ENCODE assay signal across 20 cellular contexts in the genomic region with DNA sequence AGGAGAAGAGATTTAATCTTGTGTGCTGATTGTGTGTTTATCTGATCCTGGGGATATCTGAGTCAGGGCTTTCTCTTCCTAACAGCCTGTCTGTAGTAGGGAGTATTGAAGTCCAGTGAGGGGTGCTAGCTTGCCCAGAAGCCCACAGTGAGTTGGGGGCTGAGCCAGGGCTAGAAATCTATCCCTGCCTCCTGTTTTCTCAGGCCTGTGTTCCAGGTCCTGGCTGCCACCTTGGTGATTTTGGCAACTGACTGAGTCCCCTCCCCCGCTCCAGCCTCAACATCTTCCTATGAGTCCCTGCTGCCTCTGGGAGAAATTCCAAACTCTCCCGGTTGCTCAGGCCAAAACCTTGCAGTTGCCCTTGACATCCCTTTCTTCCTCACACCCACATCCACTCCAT. TPM values are rescaled to one million over a fixed set of nuclear protein-coding genes. Genes with fewer than 3 reads are reported as not detected.
"Had no signal": no experiment of that assay in that cellular context is flagged by ENCODE, and none has a peak within 500 bp of the region (broad histone marks: within the 10 kb centered on the region; RNA-seq: fewer than 3 reads in every experiment).

No MANE protein-coding gene starts in this region.

- H3K4me3 ChIP-seq: cardiac muscle cell, coronary artery, suprapubic skin had no signal

- H3K9me3 Mint-ChIP-seq: activated naive CD8-positive, alpha-beta T cell treated with anti-CD3 and anti-CD28 coated beads, Interleukin-2, amount 10 ng/mL, durations not matched to agents 7 days and 5 days; activated T-cell treated with anti-CD3 and anti-CD28 coated beads, Interleukin-2, amount 50 U/mL, for 24 hours; natural killer cell; type B pancreatic cell had no signal

- H3K27ac Mint-ChIP-seq: activated CD8-positive, alpha-beta memory T cell treated with anti-CD3 and anti-CD28 coated beads, Interleukin-2, amount 10 ng/mL, durations not matched to agents 7 days and 5 days; activated naive CD8-positive, alpha-beta T cell treated with anti-CD3 and anti-CD28 coated beads, Interleukin-2, amount 10 ng/mL, durations not matched to agents 7 days and 5 days; activated T-cell treated with anti-CD3 and anti-CD28 coated beads, Interleukin-2, amount 50 U/mL, for 24 hours; natural killer cell; type B pancreatic cell had no signal

- H3K4me1 ChIP-seq: suprapubic skin had no signal

- H3K27ac ChIP-seq: cardiac muscle cell, coronary artery, suprapubic skin had no signal

- H3K4me1 Mint-ChIP-seq: activated CD8-positive, alpha-beta memory T cell treated with anti-CD3 and anti-CD28 coated beads, Interleukin-2, amount 10 ng/mL, durations not matched to agents 7 days and 5 days; activated naive CD8-positive, alpha-beta T cell treated with anti-CD3 and anti-CD28 coated beads, Interleukin-2, amount 10 ng/mL, durations not matched to agents 7 days and 5 days; natural killer cell had no signal

- H3K4me3 Mint-ChIP-seq: activated CD8-positive, alpha-beta memory T cell treated with anti-CD3 and anti-CD28 coated beads, Interleukin-2, amount 10 ng/mL, durations not matched to agents 7 days and 5 days; activated naive CD8-positive, alpha-beta T cell treated with anti-CD3 and anti-CD28 coated beads, Interleukin-2, amount 10 ng/mL, durations not matched to agents 7 days and 5 days; activated T-cell treated with anti-CD3 and anti-CD28 coated beads, Interleukin-2, amount 50 U/mL, for 24 hours; natural killer cell; type B pancreatic cell had no signal

- DNase-seq: activated CD4-positive, alpha-beta T cell treated with anti-CD3 and anti-CD28 coated beads, Interleukin-2, amount 50 U/mL, for 48 hours; activated CD8-positive, alpha-beta memory T cell treated with anti-CD3 and anti-CD28 coated beads, Interleukin-2, amount 10 ng/mL, durations not matched to agents 7 days and 5 days; activated effector memory CD4-positive, alpha-beta T cell treated with anti-CD3 and anti-CD28 coated beads, Interleukin-2, amount 50 U/mL, for 16 hours; activated naive CD8-positive, alpha-beta T cell treated with anti-CD3 and anti-CD28 coated beads, Interleukin-2, amount 10 ng/mL, durations not matched to agents 7 days and 5 days; activated T-cell treated with anti-CD3 and anti-CD28 coated beads, Interleukin-2, amount 50 U/mL, for 24 hours; aorta; effector CD8-positive, alpha-beta T cell; left colon; natural killer cell; stimulated activated CD4-positive, alpha-beta T cell treated with anti-CD3 and anti-CD28 coated beads, Interleukin-2, amount 100 ng/mL, for 48 hours; stimulated activated naive CD8-positive, alpha-beta T cell treated with anti-CD3 and anti-CD28 coated beads, Interleukin-15, Interleukin-2, amounts not matched to agents 100 U/mL and 50 U/mL, for 24 hours had no signal

- H3K9me3 ChIP-seq: suprapubic skin had no signal

- ATAC-seq: activated CD4-positive, CD25-positive, alpha-beta regulatory T cell treated with anti-CD3 and anti-CD28 coated beads, Interleukin-2, amount 50 U/mL, for 24 hours; activated CD8-positive, alpha-beta memory T cell treated with anti-CD3 and anti-CD28 coated beads, Interleukin-2, amount 10 ng/mL, durations not matched to agents 7 days and 5 days; left colon; natural killer cell; stimulated activated naive CD8-positive, alpha-beta T cell treated with anti-CD3 and anti-CD28 coated beads, Interleukin-15, Interleukin-2, amounts not matched to agents 100 U/mL and 50 U/mL, for 24 hours had no signal

- H3K36me3 ChIP-seq: cardiac muscle cell, suprapubic skin had no signal

- H3K36me3 Mint-ChIP-seq: activated CD8-positive, alpha-beta memory T cell treated with anti-CD3 and anti-CD28 coated beads, Interleukin-2, amount 10 ng/mL, durations not matched to agents 7 days and 5 days; activated naive CD8-positive, alpha-beta T cell treated with anti-CD3 and anti-CD28 coated beads, Interleukin-2, amount 10 ng/mL, durations not matched to agents 7 days and 5 days; natural killer cell; type B pancreatic cell had no signal

RNA-seq across cellular contexts. Expression of a gene that starts 7.7 kb away (rescaled TPM):
- total RNA-seq: activated naive CD8-positive, alpha-beta T cell treated with anti-CD3 and anti-CD28 coated beads, Interleukin-2, amount 10 ng/mL, durations not matched to agents 7 days and 5 days; natural killer cell; osteocyte had no signal

RNA-seq across cellular contexts. Expression of a gene that starts 41.5 kb away (rescaled TPM):
- total RNA-seq: activated CD8-positive, alpha-beta memory T cell treated with anti-CD3 and anti-CD28 coated beads, Interleukin-2, amount 10 ng/mL, durations not matched to agents 7 days and 5 days; activated naive CD8-positive, alpha-beta T cell treated with anti-CD3 and anti-CD28 coated beads, Interleukin-2, amount 10 ng/mL, durations not matched to agents 7 days and 5 days; cardiac muscle cell; left colon; lung microvascular endothelial cell; mucosa of gallbladder; osteocyte; suprapubic skin; T-helper 2 cell treated with Interferon-gamma antibody and Interleukin-4, amounts not matched to agents 100 ng/mL and 5 ng/mL, for 36 hours had no signal

RNA-seq across cellular contexts. Expression of a gene that starts 59.5 kb away (rescaled TPM):
- total RNA-seq: activated CD8-positive, alpha-beta memory T cell treated with anti-CD3 and anti-CD28 coated beads, Interleukin-2, amount 10 ng/mL, durations not matched to agents 7 days and 5 days; activated naive CD8-positive, alpha-beta T cell treated with anti-CD3 and anti-CD28 coated beads, Interleukin-2, amount 10 ng/mL, durations not matched to agents 7 days and 5 days; aorta; left colon; lung microvascular endothelial cell; mucosa of gallbladder; natural killer cell; osteocyte; T-helper 2 cell treated with Interferon-gamma antibody and Interleukin-4, amounts not matched to agents 100 ng/mL and 5 ng/mL, for 36 hours had no signal
- polyA plus RNA-seq: aorta had no signal
